ENCODE assay signal across 8 cellular contexts in the genomic region with DNA sequence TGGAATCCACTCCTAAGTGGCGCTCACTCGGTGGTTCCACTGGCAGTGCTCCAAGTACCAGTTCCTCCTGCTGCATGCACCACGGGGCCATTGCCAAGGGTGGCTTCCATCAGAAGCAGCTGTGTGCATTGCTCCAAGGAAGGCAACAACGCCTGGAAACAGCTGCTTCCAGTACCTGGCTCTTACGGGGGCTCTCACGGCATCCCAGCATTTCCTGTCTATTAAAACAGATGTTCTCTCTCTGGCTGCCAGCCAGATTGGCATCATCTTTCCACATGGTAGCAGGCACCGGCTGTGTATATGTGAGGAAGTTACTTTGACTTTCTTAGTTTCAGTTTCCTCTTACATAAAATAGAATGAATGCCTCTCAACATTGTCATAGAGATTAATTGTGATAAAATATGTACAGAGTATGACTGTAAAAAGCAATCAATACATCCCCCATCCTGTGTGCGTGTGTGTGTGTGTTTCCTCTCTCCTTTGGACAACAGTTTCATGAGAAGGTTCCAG.
DNase-seq lines count a peak whose midpoint lies in the region; ATAC-seq and TF ChIP-seq lines count a peak whose summit lies in the region.

No MANE protein-coding gene starts in this region.

- no peaks in the 10 kb centered on the region for H3K9me3 ChIP-seq in SJCRH30 (replicated peaks)
- no peaks in the 10 kb centered on the region for H3K9me3 ChIP-seq in heart right ventricle
- no peaks in the 10 kb centered on the region for H3K9me3 ChIP-seq in thyroid gland
- H3K9me3 ChIP-seq in vagina = no peaks in the 10 kb centered on the region

- H3K4me3 ChIP-seq in SJCRH30 = no peak overlapping the region
- peak overlapping the region in 3 of 10 donors; percentile 0 to 23 (median 14) for H3K4me3 ChIP-seq in heart right ventricle
- no peak overlapping the region for H3K4me3 ChIP-seq in thyroid gland (replicated peaks in 1 of 3)
- no peak overlapping the region for H3K4me3 ChIP-seq in vagina

- no peak for TF ChIP-seq POLR2A in thyroid gland (IDR thresholded peaks at IDR 0.05)
- TF ChIP-seq POLR2A in vagina (IDR thresholded peaks at IDR 0.05) = no peak

- TF ChIP-seq CTCF in heart right ventricle (IDR thresholded peaks at IDR 0.05) = no peak
- TF ChIP-seq CTCF in thyroid gland (IDR thresholded peaks at IDR 0.05) = no peak
- TF ChIP-seq CTCF in vagina (IDR thresholded peaks at IDR 0.05) = no peak

- in situ Hi-C loops in KBM-7 (cut with MboI; ENCODE audit: low pct_unique_long_range_greater_than_20kb, low sequenced_read_pairs) = no loop called here

- H3K4me1 ChIP-seq in SJCRH30 = peaks cover 9% of the 10 kb centered on the region
- peaks cover 0 to 29% (median 9%) of the 10 kb centered on the region in 9 donors for H3K4me1 ChIP-seq in heart right ventricle
- H3K4me1 ChIP-seq in thyroid gland = peaks cover 0 to 4% of the 10 kb centered on the region in 2 donors
- no peaks in the 10 kb centered on the region for H3K4me1 ChIP-seq in vagina

- DNase-seq in DMS153 treated with DMSO at 0.1 percent for 48 hours (lab: John Stamatoyannopoulos, UW; ENCODE audit: unreplicated experiment) (peak; percentile 58), KBM-7 (peak; percentile 79), SJCRH30 (peak; percentile 86 to 93), heart right ventricle (peak; percentile 57 to 59), thyroid gland (peak; percentile 60 to 70), cortex of kidney (lab: John Stamatoyannopoulos, UW) (no peak), vagina (ENCODE audit: extremely low spot score in 2 of 2) (no peak)

- 11 to 12% methylated on average over 8 of the region's 8 CpGs for WGBS in heart right ventricle, 2 donors
- WGBS in thyroid gland, 2 donors = 10 to 23% methylated on average over 6 to 8 of the region's 8 CpGs

- H3K36me3 ChIP-seq in SJCRH30 (no peaks in the 10 kb centered on the region), heart right ventricle (no peaks in the 10 kb centered on the region), thyroid gland (no peaks in the 10 kb centered on the region), vagina (no peaks in the 10 kb centered on the region)

- ATAC-seq in GM19468 (IDR thresholded peaks at IDR 0.05; ENCODE audit: extremely low read depth, unreplicated experiment) = peak; percentile 81
- peak; percentile 73 to 92 (median 84) for ATAC-seq in heart right ventricle

- no peaks in the 10 kb centered on the region for H3K27me3 ChIP-seq in SJCRH30
- H3K27me3 ChIP-seq in heart right ventricle = peaks cover 0 to 4% (median 0%) of the 10 kb centered on the region in 7 donors
- H3K27me3 ChIP-seq in thyroid gland = no peaks in the 10 kb centered on the region
- no peaks in the 10 kb centered on the region for H3K27me3 ChIP-seq in vagina

- H3K27ac ChIP-seq in SJCRH30 (no peak overlapping the region), heart right ventricle (peak overlapping the region in 4 of 10 donors; percentile 45 to 72 (median 51)), thyroid gland (no peak overlapping the region), vagina (no peak overlapping the region)

- intact Hi-C loops in heart right ventricle (cut with DNase I) (no loop called here), thyroid gland (cut with DNase I) (no loop called here), vagina (cut with DNase I) (no loop called here)

Comparison
In these comparisons a context has a peak if more than half of its experiments do, and no peak if none do; other contexts are left out.
1. DNase-seq: peak in DMS153 treated with DMSO at 0.1 percent for 48 hours (single experiment), KBM-7 (single experiment), SJCRH30 (2 of 2), heart right ventricle (2 of 2) and thyroid gland (2 of 2); none in cortex of kidney (single experiment) and vagina (0 of 2).